ENCODE assay signal across 9 cellular contexts in genomic region chr12:56084958-56085543, GRCh38. TPM values are rescaled to one million over a fixed set of nuclear protein-coding genes. Genes with fewer than 3 reads are reported as not detected.
A peak's percentile ranks its signal among the peaks of the same experiment; 100 is the strongest.
DNase-seq lines count a peak whose midpoint lies in the region; ATAC-seq and TF ChIP-seq lines count a peak whose summit lies in the region.
"Had no signal": no experiment of that assay in that cellular context is flagged by ENCODE, and none has a peak within 500 bp of the region (broad histone marks: within the 10 kb centered on the region; RNA-seq: fewer than 3 reads in every experiment).

No MANE protein-coding gene starts in this region.

- H3K27me3 Mint-ChIP-seq in MCF 10A (ENCODE audit: insufficient read depth, unreplicated experiment) (no peaks in the 10 kb centered on the region), mesothelial cell of epicardium (ENCODE audit: low read depth) (peaks cover 25% of the 10 kb centered on the region)

- peak; percentile 5 to 15 for DNase-seq in SHP77 (lab: John Stamatoyannopoulos, UW)
- no peak for DNase-seq in SHP77 treated with DMSO at 0.1 percent for 48 hours (lab: John Stamatoyannopoulos, UW)
- peak; percentile 22 for DNase-seq in MV-4-11 (lab: John Stamatoyannopoulos, UW)
- peak; percentile 45 for DNase-seq in MCF 10A (ENCODE audit: unreplicated experiment)
- DNase-seq in mesothelial cell of epicardium (ENCODE audit: low spot score in 2 of 2, unreplicated experiment in 2 of 2), result no peak
- DNase-seq in globus pallidus (ENCODE audit: low spot score), result no peak

- no peak overlapping the region for H3K27ac ChIP-seq in parathyroid adenoma

- H3K4me3 Mint-ChIP-seq in MCF 10A (ENCODE audit: unreplicated experiment) (no peak overlapping the region), mesothelial cell of epicardium (no peak overlapping the region)
- H3K4me3 Mint-ChIP-seq: CD8-positive, alpha-beta T cell had no signal

- CTCF ChIA-PET in MCF 10A (lab: Yijun Ruan, JAX), result interaction anchor here (0.6 to 1.0 kb wide), 4 partner anchors 12 to 137 kb away, joined by 3 to 4 read pairs (median 4); partner anchors contain the start of genes PA2G4 and RNF41

- no peak overlapping the region for H3K4me3 ChIP-seq in parathyroid adenoma (ENCODE audit: low read depth, low read length)

- no peaks in the 10 kb centered on the region for H3K36me3 ChIP-seq in parathyroid adenoma (ENCODE audit: control insufficient read depth, insufficient read depth, low read length)

- no peak overlapping the region for H2AFZ ChIP-seq in parathyroid adenoma

- no TSS peak for BruUV-seq in MCF 10A (replicated peaks; lab: Mats Ljungman, UMichigan)

- peak; percentile 27 for TF ChIP-seq CTCF in MCF 10A (IDR thresholded peaks at IDR 0.05; ENCODE audit: unreplicated experiment)
- TF ChIP-seq CTCF in parathyroid adenoma (IDR thresholded peaks at IDR 0.05), result peak; percentile 8
- TF ChIP-seq CTCF in mesothelial cell of epicardium (IDR thresholded peaks at IDR 0.05; ENCODE audit: unreplicated experiment), result no peak

- H3K9me3 Mint-ChIP-seq in MCF 10A (ENCODE audit: unreplicated experiment) (no peaks in the 10 kb centered on the region), mesothelial cell of epicardium (no peaks in the 10 kb centered on the region)
- H3K9me3 Mint-ChIP-seq: CD8-positive, alpha-beta T cell had no signal

- no peak overlapping the region for H3K4me2 ChIP-seq in parathyroid adenoma (ENCODE audit: low read length)

- ATAC-seq in HG02840 (IDR thresholded peaks at IDR 0.05; ENCODE audit: low FRiP score, unreplicated experiment), result no peak
- ATAC-seq: CD8-positive, alpha-beta T cell had no signal

- peaks cover 5% of the 10 kb centered on the region for H3K4me1 ChIP-seq in parathyroid adenoma

- no peak overlapping the region for H3K9ac ChIP-seq in parathyroid adenoma

- H3K27me3 ChIP-seq in parathyroid adenoma (ENCODE audit: control insufficient read depth, insufficient read depth, low read length), result no peaks in the 10 kb centered on the region

- no peaks in the 10 kb centered on the region for H3K79me2 ChIP-seq in parathyroid adenoma

- H3K4me1 Mint-ChIP-seq in MCF 10A (ENCODE audit: insufficient read depth, unreplicated experiment), result no peaks in the 10 kb centered on the region
- peaks cover 15% of the 10 kb centered on the region for H3K4me1 Mint-ChIP-seq in mesothelial cell of epicardium

- H3K36me3 Mint-ChIP-seq in MCF 10A (ENCODE audit: insufficient read depth, unreplicated experiment) (no peaks in the 10 kb centered on the region), mesothelial cell of epicardium (peaks cover 20% of the 10 kb centered on the region)
- H3K36me3 Mint-ChIP-seq: CD8-positive, alpha-beta T cell had no signal

- intact Hi-C loops in MCF 10A (cut with micrococcal nuclease), result no loop called here

- no peak overlapping the region for H3K27ac Mint-ChIP-seq in MCF 10A (ENCODE audit: low read depth, unreplicated experiment)
- no peak overlapping the region for H3K27ac Mint-ChIP-seq in mesothelial cell of epicardium
- H3K27ac Mint-ChIP-seq: CD8-positive, alpha-beta T cell had no signal

- POLR2A ChIA-PET in MCF 10A (lab: Yijun Ruan, JAX), result interaction anchor here (1.5 to 1.7 kb wide), 3 partner anchors 15 to 32 kb away, joined by 3 to 6 read pairs (median 3); partner anchors contain the start of gene PA2G4

- H3K9me3 ChIP-seq in parathyroid adenoma (ENCODE audit: control insufficient read depth, low read length), result no peaks in the 10 kb centered on the region

RNA-seq across cellular contexts. Expression of gene ERBB3, which starts 5.1 kb away (rescaled TPM):
- total RNA-seq in MCF 10A (2022) (1.1 and 3.7 TPM in 2 replicates), mesothelial cell of epicardium (58.2 to 59.1 TPM (median 59.0 TPM) in 3 replicates)

RNA-seq across cellular contexts. Expression of gene PA2G4, which starts 19.3 kb away (rescaled TPM):
- total RNA-seq in MCF 10A (2022), result 158 and 205 TPM in 2 replicates
- 90.4 to 96.7 TPM (median 91.4 TPM) in 3 replicates for total RNA-seq in mesothelial cell of epicardium

RNA-seq across cellular contexts. Expression of gene RPL41, which starts 31.4 kb away (rescaled TPM):
- 4,675 and 4,734 TPM in 2 replicates for total RNA-seq in MCF 10A (2022)
- total RNA-seq in mesothelial cell of epicardium, result 3,814 to 4,057 TPM (median 4,017 TPM) in 3 replicates

RNA-seq across cellular contexts. Expression of gene ZC3H10, which starts 33.0 kb away (rescaled TPM):
- 2.8 and 3.5 TPM in 2 replicates for total RNA-seq in MCF 10A (2022)
- 7.8 to 9.2 TPM (median 8.0 TPM) in 3 replicates for total RNA-seq in mesothelial cell of epicardium

RNA-seq across cellular contexts. Expression of gene ESYT1, which starts 43.0 kb away (rescaled TPM):
- total RNA-seq in MCF 10A (2022), result 111 and 123 TPM in 2 replicates
- 64.7 to 69.4 TPM (median 67.2 TPM) in 3 replicates for total RNA-seq in mesothelial cell of epicardium

Comparison
In these comparisons a context has a peak if more than half of its experiments do, and no peak if none do; other contexts are left out.
1. DNase-seq: peak in SHP77 (2 of 2), MV-4-11 (single experiment) and MCF 10A (single experiment); none in SHP77 treated with DMSO at 0.1 percent for 48 hours (single experiment), mesothelial cell of epicardium (0 of 2) and globus pallidus (single experiment).
2. RNA of gene ERBB3, which starts 5.1 kb away (total RNA-seq): 58.2 to 59.1 TPM in mesothelial cell of epicardium; 1.1 to 3.7 TPM in MCF 10A; every median in the first group is over 10 times any median in the second.